21 cellular contexts compared by ENCODE assay signal in genomic region chr15:72516734-72517133, GRCh38. TPM values are rescaled to one million over a fixed set of nuclear protein-coding genes. Genes with fewer than 3 reads are reported as not detected.
DNase-seq lines count a peak whose midpoint lies in the region; ATAC-seq and TF ChIP-seq lines count a peak whose summit lies in the region.
"Had no signal": no experiment of that assay in that cellular context is flagged by ENCODE, and none has a peak within 500 bp of the region (broad histone marks: within the 10 kb centered on the region; RNA-seq: fewer than 3 reads in every experiment).

No MANE protein-coding gene starts in this region.

- no peak for TF ChIP-seq CTCF in DOHH2 (IDR thresholded peaks at IDR 0.05; ENCODE audit: low read depth, low read length, poor library complexity, severe bottlenecking)
- no peak for TF ChIP-seq CTCF in GM13976 (IDR thresholded peaks at IDR 0.05; ENCODE audit: borderline replicate concordance, control extremely low read depth, extremely low read depth, insufficient read depth, missing control alignments)

- H3F3A ChIP-seq in DOHH2 (ENCODE audit: control insufficient read depth, insufficient read depth): 0 out of 2 replicates have a peak, but pooled peaks cover 3% of the 10 kb centered on the region

- no peaks in the 10 kb centered on the region for H3K27me3 Mint-ChIP-seq in T-helper 17 cell
- H3K27me3 Mint-ChIP-seq: activated B cell treated with CpG ODN at 0.5 μM for 24 hours; activated naive CD8-positive, alpha-beta T cell treated with anti-CD3 and anti-CD28 coated beads, Interleukin-2, amount 10 ng/mL, durations not matched to agents 7 days and 5 days had no signal

- peaks cover 27% of the 10 kb centered on the region for H3K36me3 ChIP-seq in DOHH2 (ENCODE audit: control insufficient read depth, low read length)
- H3K36me3 ChIP-seq: neutrophil had no signal

- peaks cover 18% of the 10 kb centered on the region for H3K4me1 ChIP-seq in DOHH2 (ENCODE audit: control insufficient read depth, low read length)

- H3K79me2 ChIP-seq in DOHH2 (ENCODE audit: control insufficient read depth, low read length): peaks cover 81% of the 10 kb centered on the region

- peak; percentile 19 for DNase-seq in GM13976 (ENCODE audit: low spot score)
- DNase-seq in T-helper 17 cell: no peak
- peak; percentile 3 for DNase-seq in myocyte (ENCODE audit: low read depth)
- no peak for DNase-seq in NCI-H1417 (lab: John Stamatoyannopoulos, UW)
- DNase-seq in A172 (ENCODE audit: low spot score): no peak
- DNase-seq: activated B cell treated with CpG ODN at 0.5 μM for 24 hours; activated naive CD8-positive, alpha-beta T cell treated with anti-CD3 and anti-CD28 coated beads, Interleukin-2, amount 10 ng/mL, durations not matched to agents 7 days and 5 days; activated T-cell treated with anti-CD3 and anti-CD28 coated beads, Interleukin-2, amount 50 U/mL, for 4 hours; body of pancreas; COR-L47; MG63; NCI-H187 treated with DMSO at 0.1 percent for 48 hours; NCI-H2227 treated with DMSO at 0.1 percent for 48 hours; small intestine; stimulated activated CD4-positive, alpha-beta T cell treated with anti-CD3 and anti-CD28 coated beads, Interleukin-2, amount 100 ng/mL, for 48 hours; T-helper 9 cell had no signal

- peaks cover 32% of the 10 kb centered on the region for H3K4me1 Mint-ChIP-seq in T-helper 17 cell

- H3K27ac Mint-ChIP-seq in T-helper 17 cell: peak overlapping the region; percentile 48
- H3K27ac Mint-ChIP-seq: activated B cell treated with CpG ODN at 0.5 μM for 24 hours; activated naive CD8-positive, alpha-beta T cell treated with anti-CD3 and anti-CD28 coated beads, Interleukin-2, amount 10 ng/mL, durations not matched to agents 7 days and 5 days had no signal

- no peak overlapping the region for H3K4me3 ChIP-seq in DOHH2 (ENCODE audit: low read length)
- H3K4me3 ChIP-seq: body of pancreas, coronary artery, MG63, SK-N-MC had no signal

- ATAC-seq in T-helper 17 cell (peak; percentile 13), GM19324 (IDR thresholded peaks at IDR 0.05; ENCODE audit: low FRiP score, unreplicated experiment) (no peak)
- ATAC-seq: activated T-cell treated with anti-CD3 and anti-CD28 coated beads, Interleukin-2, amount 50 U/mL, for 4 hours; body of pancreas had no signal

- H3K27me3 ChIP-seq in DOHH2 (ENCODE audit: control insufficient read depth, low read length): no peaks in the 10 kb centered on the region
- H3K27me3 ChIP-seq: body of pancreas, MG63, neutrophil had no signal

- H3K9me3 ChIP-seq in DOHH2 (ENCODE audit: control insufficient read depth, insufficient read depth, low read length) (no peaks in the 10 kb centered on the region), T-helper 17 cell (ENCODE audit: control insufficient read depth, low read length, poor library complexity, severe bottlenecking) (no peaks in the 10 kb centered on the region)
- H3K9me3 ChIP-seq: body of pancreas, MG63, neutrophil had no signal

- in situ Hi-C loops in GM13976 (cut with MboI; ENCODE audit: low sequenced_read_pairs, unreplicated experiment): no loop called here

- H3K36me3 Mint-ChIP-seq in T-helper 17 cell (ENCODE audit: low read depth): peaks cover under 1% of the 10 kb centered on the region

- no peaks in the 10 kb centered on the region for H3K9me2 ChIP-seq in DOHH2 (replicated peaks; ENCODE audit: control insufficient read depth, low read length)

- H3K27ac ChIP-seq in DOHH2 (ENCODE audit: low read depth, low read length): peak overlapping the region; percentile 46
- H3K27ac ChIP-seq: body of pancreas, coronary artery, neutrophil had no signal

- H3K4me3 Mint-ChIP-seq in T-helper 17 cell: peak overlapping the region; percentile 43
- H3K4me3 Mint-ChIP-seq: activated B cell treated with CpG ODN at 0.5 μM for 24 hours; activated naive CD8-positive, alpha-beta T cell treated with anti-CD3 and anti-CD28 coated beads, Interleukin-2, amount 10 ng/mL, durations not matched to agents 7 days and 5 days; activated T-cell treated with anti-CD3 and anti-CD28 coated beads, Interleukin-2, amount 50 U/mL, for 4 hours had no signal

- no peaks in the 10 kb centered on the region for H4K20me1 ChIP-seq in DOHH2 (ENCODE audit: control insufficient read depth, insufficient read depth, low read depth, low read length)

- H3K4me2 ChIP-seq in DOHH2 (ENCODE audit: low read length): peak overlapping the region; percentile 15

RNA-seq across cellular contexts. Expression of gene ARIH1, which starts 42.6 kb away (rescaled TPM):
- 100 to 1,000 TPM; 202 to 238 TPM for total RNA-seq in T-helper 17 cell
- total RNA-seq in myocyte: 32.6 and 40.4 TPM in 2 replicates
- polyA plus RNA-seq in myocyte (2012): 43.9 TPM
- total RNA-seq in A172 (2014; rRNA removed; shearing (Covaris generic)): 31.5 and 36.6 TPM in 2 replicates

Comparison
In these comparisons a context has a peak if more than half of its experiments do, and no peak if none do; other contexts are left out.
1. DNase-seq: peak in GM13976 (single experiment) and myocyte (single experiment); none in T-helper 17 cell (0 of 3), NCI-H1417 (0 of 3) and A172 (single experiment).